14 cellular contexts compared by ENCODE assay signal in the genomic region with DNA sequence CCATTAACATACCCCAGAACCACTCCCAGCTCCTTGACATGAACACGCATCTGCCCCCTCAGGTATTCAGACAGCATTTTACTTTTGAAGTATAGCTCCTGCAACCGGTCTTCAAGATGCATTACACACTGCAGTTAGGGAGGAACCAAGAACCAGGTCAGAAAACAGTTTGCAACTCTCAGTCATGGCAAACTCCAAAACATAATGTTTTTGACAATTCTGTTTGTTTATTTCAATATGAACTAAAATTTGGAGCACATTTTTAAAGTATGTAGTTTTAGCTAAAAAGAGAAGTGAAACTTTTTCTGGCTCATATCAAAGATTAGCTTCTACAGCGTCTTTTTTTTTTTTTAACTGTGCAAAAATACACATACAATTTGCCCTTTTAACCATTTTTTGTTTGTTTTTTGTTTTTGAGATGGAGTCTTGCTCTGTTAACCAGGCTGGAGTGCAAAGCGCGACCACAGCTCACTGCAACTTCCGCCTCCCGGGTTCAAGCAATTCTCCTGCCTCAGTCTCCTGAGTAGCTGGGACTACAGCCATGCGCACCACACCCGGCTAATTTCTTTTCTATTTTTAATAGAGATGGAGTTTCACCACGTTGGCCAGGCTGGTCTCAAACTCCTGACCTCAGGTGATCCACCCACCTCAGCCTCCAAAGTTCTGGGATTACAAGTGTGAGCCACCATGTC. TPM values are rescaled to one million over a fixed set of nuclear protein-coding genes. Genes with fewer than 3 reads are reported as not detected.
DNase-seq lines count a peak whose midpoint lies in the region; ATAC-seq lines count a peak whose summit lies in the region.
"Had no signal": no experiment of that assay in that cellular context is flagged by ENCODE, and none has a peak within 500 bp of the region (broad histone marks: within the 10 kb centered on the region; RNA-seq: fewer than 3 reads in every experiment).

No MANE protein-coding gene starts in this region.

- ATAC-seq in GM19351 (IDR thresholded peaks at IDR 0.05; ENCODE audit: unreplicated experiment) (peak; percentile 89), HG02852 (IDR thresholded peaks at IDR 0.05; ENCODE audit: unreplicated experiment) (peak; percentile 72), HG03575 (IDR thresholded peaks at IDR 0.05; ENCODE audit: extremely low read depth, insufficient number of reproducible peaks, low FRiP score, unreplicated experiment) (peak; percentile 31), left ventricle myocardium superior (no peak)

- peak overlapping the region; percentile 34; the same call in 1 of the 2 replicates for H3K4me3 ChIP-seq in GM08714 (ENCODE audit: low read length)
- H3K4me3 ChIP-seq: esophagus squamous epithelium, thoracic aorta had no signal

- no peak for DNase-seq in left ventricle myocardium superior
- no peak for DNase-seq in UCSD-AML1 (lab: John Stamatoyannopoulos, UW; ENCODE audit: unreplicated experiment)
- no peak for DNase-seq in NCI-H1436 treated with DMSO at 0.1 percent for 48 hours (lab: John Stamatoyannopoulos, UW)
- DNase-seq in DMS79 (lab: John Stamatoyannopoulos, UW), result no peak
- DNase-seq: BE2C; esophagus squamous epithelium; NCI-H2227 treated with DMSO at 0.1 percent for 48 hours; nucleus accumbens; stimulated activated CD4-positive, alpha-beta T cell treated with anti-CD3 and anti-CD28 coated beads, Interleukin-4, amount 100 ng/mL, for 24 hours had no signal

- intact Hi-C loops in left ventricle myocardium superior (cut with micrococcal nuclease), result no loop called here

RNA-seq across cellular contexts. Expression of gene RAPGEF6, which starts 12.2 kb away (rescaled TPM):
- total RNA-seq in left ventricle myocardium superior, result 7.8 TPM
